Comparison of ENCODE assay signal across 8 cellular contexts in genomic region chr22:23913306-23913660, GRCh38. TPM values are rescaled to one million over a fixed set of nuclear protein-coding genes. Genes with fewer than 3 reads are reported as not detected.
DNase-seq lines count a peak whose midpoint lies in the region; ATAC-seq lines count a peak whose summit lies in the region.

No MANE protein-coding gene starts in this region.

- H3K9me3 Mint-ChIP-seq in central memory CD8-positive, alpha-beta T cell = no peaks in the 10 kb centered on the region
- H3K9me3 Mint-ChIP-seq in natural killer cell treated with Interleukin-12 subunit alpha and Interleukin-12 subunit beta and Interleukin-15 and Interleukin-18, amount 100 ng/mL, for 72 hours = no peaks in the 10 kb centered on the region

- ATAC-seq in GM18511 (IDR thresholded peaks at IDR 0.05; ENCODE audit: unreplicated experiment) = peak; percentile 15
- ATAC-seq in central memory CD8-positive, alpha-beta T cell (replicated peaks; ENCODE audit: extremely low read depth, poor library complexity, severe bottlenecking) = no peak
- ATAC-seq in natural killer cell treated with Interleukin-12 subunit alpha and Interleukin-12 subunit beta and Interleukin-15 and Interleukin-18, amount 100 ng/mL, for 72 hours = peak in 1 of 2 donors; percentile 11
- ATAC-seq in HG02798 (IDR thresholded peaks at IDR 0.05; ENCODE audit: poor library complexity, unreplicated experiment) = no peak

- peaks cover 10% of the 10 kb centered on the region for H3K4me1 Mint-ChIP-seq in central memory CD8-positive, alpha-beta T cell
- H3K4me1 Mint-ChIP-seq in natural killer cell treated with Interleukin-12 subunit alpha and Interleukin-12 subunit beta and Interleukin-15 and Interleukin-18, amount 100 ng/mL, for 72 hours (ENCODE audit: low read depth in 2 of 2) = peaks cover 17 to 25% of the 10 kb centered on the region in 2 donors

- H3K4me3 ChIP-seq in Jurkat, Clone E6-1 (ENCODE audit: low read length) = peak overlapping the region; percentile 84

- peaks cover 2% of the 10 kb centered on the region for H3K36me3 Mint-ChIP-seq in central memory CD8-positive, alpha-beta T cell (ENCODE audit: insufficient read depth)
- no peaks in the 10 kb centered on the region for H3K36me3 Mint-ChIP-seq in natural killer cell treated with Interleukin-12 subunit alpha and Interleukin-12 subunit beta and Interleukin-15 and Interleukin-18, amount 100 ng/mL, for 72 hours

- peak overlapping the region; percentile 91 for H3K4me3 Mint-ChIP-seq in central memory CD8-positive, alpha-beta T cell
- H3K4me3 Mint-ChIP-seq in natural killer cell treated with Interleukin-12 subunit alpha and Interleukin-12 subunit beta and Interleukin-15 and Interleukin-18, amount 100 ng/mL, for 72 hours = peak overlapping the region; percentile 99

- DNase-seq in Jurkat, Clone E6-1 (ENCODE audit: low read depth, low spot score) = no peak
- no peak for DNase-seq in central memory CD8-positive, alpha-beta T cell (ENCODE audit: low spot score in 2 of 2)
- DNase-seq in natural killer cell treated with Interleukin-12 subunit alpha and Interleukin-12 subunit beta and Interleukin-15 and Interleukin-18, amount 100 ng/mL, for 72 hours (ENCODE audit: low spot score) = no peak
- DNase-seq in activated gamma-delta T cell treated with Interleukin-2 at 50 U/mL for 16 hours = no peak
- no peak for DNase-seq in medulla oblongata (ENCODE audit: extremely low spot score)
- no peak for DNase-seq in hypothalamus (lab: John Stamatoyannopoulos, UW)

- H3K27ac Mint-ChIP-seq in central memory CD8-positive, alpha-beta T cell (ENCODE audit: low read depth) = peak overlapping the region; percentile 94
- H3K27ac Mint-ChIP-seq in natural killer cell treated with Interleukin-12 subunit alpha and Interleukin-12 subunit beta and Interleukin-15 and Interleukin-18, amount 100 ng/mL, for 72 hours = peak overlapping the region; percentile 93 to 98

- H3K27me3 Mint-ChIP-seq in central memory CD8-positive, alpha-beta T cell = no peaks in the 10 kb centered on the region
- no peaks in the 10 kb centered on the region for H3K27me3 Mint-ChIP-seq in natural killer cell treated with Interleukin-12 subunit alpha and Interleukin-12 subunit beta and Interleukin-15 and Interleukin-18, amount 100 ng/mL, for 72 hours

RNA-seq across cellular contexts. Expression of gene MIF, which starts 19.1 kb away (rescaled TPM):
- 1,317 TPM for polyA plus RNA-seq in Jurkat, Clone E6-1 (2012; ENCODE audit: insufficient read depth, insufficient read length)
- 100 to 1,000 TPM; 495 to 579 TPM for total RNA-seq in natural killer cell treated with Interleukin-12 subunit alpha and Interleukin-12 subunit beta and Interleukin-15 and Interleukin-18, amount 100 ng/mL, for 72 hours

RNA-seq across cellular contexts. Expression of gene GSTT2B, which starts 47.7 kb away (rescaled TPM):
- polyA plus RNA-seq in Jurkat, Clone E6-1 (2012; ENCODE audit: insufficient read depth, insufficient read length) = not detected
- not detected for total RNA-seq in natural killer cell treated with Interleukin-12 subunit alpha and Interleukin-12 subunit beta and Interleukin-15 and Interleukin-18, amount 100 ng/mL, for 72 hours

RNA-seq across cellular contexts. Expression of gene DDTL, which starts 53.4 kb away (rescaled TPM):
- polyA plus RNA-seq in Jurkat, Clone E6-1 (2012; ENCODE audit: insufficient read depth, insufficient read length) = 2.5 TPM
- total RNA-seq in natural killer cell treated with Interleukin-12 subunit alpha and Interleukin-12 subunit beta and Interleukin-15 and Interleukin-18, amount 100 ng/mL, for 72 hours = 1 to 10 TPM in 1 of 2 donors, not detected in 1; 8.0 TPM

RNA-seq across cellular contexts. Expression of gene SLC2A11, which starts 55.6 kb away (rescaled TPM):
- 16.4 TPM for polyA plus RNA-seq in Jurkat, Clone E6-1 (2012; ENCODE audit: insufficient read depth, insufficient read length)
- total RNA-seq in natural killer cell treated with Interleukin-12 subunit alpha and Interleukin-12 subunit beta and Interleukin-15 and Interleukin-18, amount 100 ng/mL, for 72 hours = 10 to 100 TPM in 1 of 2 donors, 1 to 10 TPM in 1; 6.8 to 12.5 TPM
